13 cellular contexts compared by ENCODE assay signal in genomic region chr17:82914375-82914774, GRCh38.
DNase-seq lines count a peak whose midpoint lies in the region; ATAC-seq and TF ChIP-seq lines count a peak whose summit lies in the region.
"Had no signal": no experiment of that assay in that cellular context is flagged by ENCODE, and none has a peak within 500 bp of the region (broad histone marks: within the 10 kb centered on the region; RNA-seq: fewer than 3 reads in every experiment).

No MANE protein-coding gene starts in this region.

- no peaks in the 10 kb centered on the region for H3K27me3 ChIP-seq in mammary epithelial cell (ENCODE audit: insufficient read depth, low read length)
- no peaks in the 10 kb centered on the region for H3K27me3 ChIP-seq in adipocyte (replicated peaks; ENCODE audit: control insufficient read depth, insufficient read depth, low read length)
- no peaks in the 10 kb centered on the region for H3K27me3 ChIP-seq in kidney epithelial cell (ENCODE audit: control insufficient read depth, insufficient read depth, low read length)
- H3K27me3 ChIP-seq in uterus = no peaks in the 10 kb centered on the region

- no peaks in the 10 kb centered on the region for H4K20me1 ChIP-seq in mammary epithelial cell (ENCODE audit: insufficient read depth, low read length)

- dilution Hi-C loops in mammary epithelial cell (cut with HindIII; ENCODE audit: low sequenced_read_pairs) = no loop called here

- H3K79me2 ChIP-seq in mammary epithelial cell (ENCODE audit: insufficient read depth, low read length) = no peaks in the 10 kb centered on the region

- H3K27me3 Mint-ChIP-seq in MCF 10A (ENCODE audit: insufficient read depth, unreplicated experiment) = no peaks in the 10 kb centered on the region
- H3K27me3 Mint-ChIP-seq: activated naive CD8-positive, alpha-beta T cell; effector memory CD8-positive, alpha-beta T cell had no signal

- H3K27ac Mint-ChIP-seq in MCF 10A (ENCODE audit: low read depth, unreplicated experiment) = no peak overlapping the region
- H3K27ac Mint-ChIP-seq: activated naive CD8-positive, alpha-beta T cell had no signal

- TF ChIP-seq CTCF in MCF 10A (IDR thresholded peaks at IDR 0.05; ENCODE audit: unreplicated experiment) (peak; percentile 45), mammary epithelial cell (conservative IDR thresholded peaks at IDR 0.05 in 1 of 2, IDR thresholded peaks at IDR 0.05 in 1 of 2; ENCODE audit: extremely low read depth in 1 of 2, insufficient read depth in 1 of 2, low read depth in 1 of 2, low read length in 2 of 2) (no peak), kidney epithelial cell (IDR thresholded peaks at IDR 0.05; ENCODE audit: insufficient read depth, low read length, poor library complexity, severe bottlenecking) (peak; percentile 62), uterus (IDR thresholded peaks at IDR 0.05) (peak in 3 of 4 experiments; percentile 19 to 27 (median 24))

- H3K4me3 ChIP-seq in mammary epithelial cell (replicated peaks in 1 of 3; ENCODE audit: insufficient read depth in 1 of 3, low read depth in 2 of 3, low read length in 3 of 3) (no peak overlapping the region), adipocyte (ENCODE audit: low read length) (no peak overlapping the region), kidney epithelial cell (ENCODE audit: low read depth, low read length) (no peak overlapping the region), uterus (no peak overlapping the region)

- H3K4me1 ChIP-seq in mammary epithelial cell (ENCODE audit: insufficient read depth, low read length) (no peaks in the 10 kb centered on the region), adipocyte (ENCODE audit: control insufficient read depth, insufficient read depth, low read length) (peaks cover 13% of the 10 kb centered on the region), uterus (no peaks in the 10 kb centered on the region)

- no peaks in the 10 kb centered on the region for H3K4me1 Mint-ChIP-seq in MCF 10A (ENCODE audit: insufficient read depth, unreplicated experiment)
- H3K4me1 Mint-ChIP-seq: H9 had no signal

- H3K36me3 Mint-ChIP-seq in MCF 10A (ENCODE audit: insufficient read depth, unreplicated experiment) = peaks cover 36% of the 10 kb centered on the region

- 95% methylated on average over 14 of the region's 19 CpGs for WGBS in mammary epithelial cell (ENCODE audit: low coverage, missing lambda C conversion rate)

- no peak overlapping the region for H3K4me3 Mint-ChIP-seq in MCF 10A (ENCODE audit: unreplicated experiment)
- H3K4me3 Mint-ChIP-seq: activated naive CD8-positive, alpha-beta T cell; effector memory CD8-positive, alpha-beta T cell; H9 had no signal

- in situ Hi-C loops in mammary epithelial cell (cut with MboI; ENCODE audit: low sequenced_read_pairs in 2 of 2) = no loop called here

- no peak for ATAC-seq in HG03039 (IDR thresholded peaks at IDR 0.05; ENCODE audit: unreplicated experiment)
- ATAC-seq: effector memory CD8-positive, alpha-beta T cell had no signal

- BruUV-seq in MCF 10A (replicated peaks; lab: Mats Ljungman, UMichigan) (no TSS peak), mammary epithelial cell (replicated peaks; lab: Mats Ljungman, UMichigan) (no TSS peak)

- H3K9me3 ChIP-seq in mammary epithelial cell (replicated peaks; ENCODE audit: insufficient read depth, low read length) (no peaks in the 10 kb centered on the region), adipocyte (ENCODE audit: control insufficient read depth, low read length) (no peaks in the 10 kb centered on the region), uterus (no peaks in the 10 kb centered on the region)

- no peak overlapping the region for H3K4me2 ChIP-seq in mammary epithelial cell (ENCODE audit: insufficient read depth, low read depth, low read length)

- TF ChIP-seq POLR2A in uterus (IDR thresholded peaks at IDR 0.05) = no peak

- CTCF ChIA-PET in MCF 10A (lab: Yijun Ruan, JAX) (interaction anchor here (0.5 to 2.1 kb wide), 2 partner anchors 133 to 288 kb away, joined by 3 to 14 read pairs; no protein-coding TSS in a partner anchor), mammary epithelial cell (lab: Charles Lee; ENCODE audit: low non-redundant PET) (no interaction called here)

- H3K9ac ChIP-seq in mammary epithelial cell (ENCODE audit: insufficient read depth, low read length) (no peak overlapping the region), adipocyte (ENCODE audit: low read length) (peak overlapping the region; percentile 31)

- no peak for DNase-seq in MCF 10A (ENCODE audit: unreplicated experiment)
- DNase-seq in mammary epithelial cell = no peak
- no peak for DNase-seq in adipocyte (ENCODE audit: low read depth)
- DNase-seq in kidney epithelial cell (ENCODE audit: low read depth) = no peak
- DNase-seq in uterus = no peak
- DNase-seq in hypothalamus (lab: John Stamatoyannopoulos, UW) = no peak
- no peak for DNase-seq in stimulated activated CD4-positive, alpha-beta T cell treated with anti-CD3 and anti-CD28 coated beads, Interleukin-4, amount 100 ng/mL, for 4 hours
- DNase-seq: activated CD4-positive, alpha-beta T cell treated with anti-CD3 and anti-CD28 coated beads for 4 hours; effector memory CD8-positive, alpha-beta T cell; NCI-H1694 had no signal

- H2AFZ ChIP-seq in mammary epithelial cell (ENCODE audit: low read depth, low read length) = no peak overlapping the region

- intact Hi-C loops in MCF 10A (cut with micrococcal nuclease) = loop anchor here (1.0 kb wide), 1 partner anchor 133 kb away; no protein-coding TSS in a partner anchor
- intact Hi-C loops in mammary epithelial cell (cut with micrococcal nuclease) = no loop called here
- intact Hi-C loops in uterus (cut with DNase I; ENCODE audit: low total_unique reads) = no loop called here

- POLR2A ChIA-PET in MCF 10A (lab: Yijun Ruan, JAX) = interaction anchor here (2.0 kb wide), 1 partner anchor 38 kb away, joined by 8 read pairs; no protein-coding TSS in a partner anchor

- H3K9me3 Mint-ChIP-seq in MCF 10A (ENCODE audit: unreplicated experiment) = no peaks in the 10 kb centered on the region
- H3K9me3 Mint-ChIP-seq: effector memory CD8-positive, alpha-beta T cell had no signal

- no peaks in the 10 kb centered on the region for H3K36me3 ChIP-seq in mammary epithelial cell (ENCODE audit: insufficient read depth, low read length)
- H3K36me3 ChIP-seq in adipocyte (ENCODE audit: control insufficient read depth, insufficient read depth, low read length, severe bottlenecking) = no peaks in the 10 kb centered on the region
- H3K36me3 ChIP-seq in kidney epithelial cell (ENCODE audit: control insufficient read depth, insufficient read depth, low read length) = no peaks in the 10 kb centered on the region
- H3K36me3 ChIP-seq in uterus = no peaks in the 10 kb centered on the region

- H3K27ac ChIP-seq in mammary epithelial cell (ENCODE audit: insufficient read depth, low read depth, low read length) (no peak overlapping the region), uterus (no peak overlapping the region)

Comparison
In these comparisons a context has a peak if more than half of its experiments do, and no peak if none do; other contexts are left out.
1. CTCF ChIP-seq: peak in MCF 10A (single experiment), kidney epithelial cell (single experiment) and uterus (3 of 4); none in mammary epithelial cell (0 of 2).